Comparison of ENCODE assay signal across 10 cellular contexts in genomic region chr1:175287377-175287776, GRCh38.
A peak's percentile ranks its signal among the peaks of the same experiment; 100 is the strongest.
DNase-seq lines count a peak whose midpoint lies in the region; ATAC-seq, FAIRE-seq and TF ChIP-seq lines count a peak whose summit lies in the region.
"Had no signal": no experiment of that assay in that cellular context is flagged by ENCODE, and none has a peak within 500 bp of the region (broad histone marks: within the 10 kb centered on the region; RNA-seq: fewer than 3 reads in every experiment).

No MANE protein-coding gene starts in this region.

- no peak overlapping the region for H3K27ac ChIP-seq in substantia nigra (ENCODE audit: low read depth, low read length, poor library complexity, severe bottlenecking)
- no peak overlapping the region for H3K27ac ChIP-seq in right lobe of liver

- TF ChIP-seq CTCF in right lobe of liver (IDR thresholded peaks at IDR 0.05): no peak
- no peak for TF ChIP-seq CTCF in Caco-2 (IDR thresholded peaks at IDR 0.05; ENCODE audit: insufficient read depth in 1 of 2, low read depth in 1 of 2, low read length in 1 of 2, severe bottlenecking in 1 of 2, unreplicated experiment in 1 of 2)

- WGBS in right lobe of liver (ENCODE audit: insufficient coverage, low coverage, low lambda C conversion rate, missing lambda C conversion rate): 28% methylated on average over 3 of the region's 3 CpGs

- POLR2A ChIA-PET in Caco-2 (lab: Charles Lee): no interaction called here

- H3K9me3 ChIP-seq in right lobe of liver: no peaks in the 10 kb centered on the region
- H3K9me3 ChIP-seq in Caco-2: peaks cover 5% of the 10 kb centered on the region; the same call in 1 of the 2 replicates

- H3K4me1 ChIP-seq in right lobe of liver: no peaks in the 10 kb centered on the region
- peaks cover 3% of the 10 kb centered on the region; the same call in 1 of the 2 replicates for H3K4me1 ChIP-seq in Caco-2

- H3K4me3 ChIP-seq in right lobe of liver (no peak overlapping the region), Caco-2 (ENCODE audit: low read depth, low read length) (no peak overlapping the region)

- H3K27ac Mint-ChIP-seq in activated T-helper 17 cell treated with anti-CD3 and anti-CD28 coated beads, Interleukin-2, amount 50 U/mL, for 72 hours: no peak overlapping the region
- H3K27ac Mint-ChIP-seq in Caco-2 (ENCODE audit: unreplicated experiment): no peak overlapping the region

- H3K27me3 ChIP-seq in right lobe of liver (no peaks in the 10 kb centered on the region), Caco-2 (replicated peaks; ENCODE audit: control insufficient read depth, insufficient read depth, low read length) (no peaks in the 10 kb centered on the region)

- FAIRE-seq in H54 (lab: Jason Lieb, UNC): no peak

- DNase-seq in H54 (ENCODE audit: insufficient read length, low spot score) (no peak), substantia nigra (lab: John Stamatoyannopoulos, UW) (no peak), right lobe of liver (no peak), Caco-2 (no peak)
- DNase-seq: cortex of kidney, NCI-H1694 had no signal

- CTCF ChIA-PET in Caco-2 (lab: Charles Lee): interaction anchor here (0.6 to 0.9 kb wide), 2 partner anchors 32 to 132 kb away, joined by 3 to 4 read pairs; no protein-coding TSS in a partner anchor

- no peaks in the 10 kb centered on the region for H3K36me3 ChIP-seq in right lobe of liver
- H3K36me3 ChIP-seq in Caco-2 (ENCODE audit: control insufficient read depth, insufficient read depth, low read length): no peaks in the 10 kb centered on the region

- H3K36me3 Mint-ChIP-seq in activated T-helper 17 cell treated with anti-CD3 and anti-CD28 coated beads, Interleukin-2, amount 50 U/mL, for 72 hours (ENCODE audit: low read depth): no peaks in the 10 kb centered on the region
- H3K36me3 Mint-ChIP-seq in Caco-2 (ENCODE audit: insufficient read depth, unreplicated experiment): no peaks in the 10 kb centered on the region

- H3K4me3 Mint-ChIP-seq in activated T-helper 17 cell treated with anti-CD3 and anti-CD28 coated beads, Interleukin-2, amount 50 U/mL, for 72 hours: peak overlapping the region; percentile 38
- no peak overlapping the region for H3K4me3 Mint-ChIP-seq in Caco-2 (ENCODE audit: unreplicated experiment)

- TF ChIP-seq POLR2A in H54 (IDR thresholded peaks at IDR 0.05; ENCODE audit: low read depth, low read length): no peak
- no peak for TF ChIP-seq POLR2A in right lobe of liver (IDR thresholded peaks at IDR 0.05)

- H3K27me3 Mint-ChIP-seq in activated T-helper 17 cell treated with anti-CD3 and anti-CD28 coated beads, Interleukin-2, amount 50 U/mL, for 72 hours: peaks cover 5% of the 10 kb centered on the region
- no peaks in the 10 kb centered on the region for H3K27me3 Mint-ChIP-seq in Caco-2 (ENCODE audit: insufficient read depth, unreplicated experiment)

- BruUV-seq in Caco-2 (replicated peaks; lab: Mats Ljungman, UMichigan): no TSS peak

- H3K4me1 Mint-ChIP-seq in activated T-helper 17 cell treated with anti-CD3 and anti-CD28 coated beads, Interleukin-2, amount 50 U/mL, for 72 hours: no peaks in the 10 kb centered on the region
- H3K4me1 Mint-ChIP-seq in Caco-2 (ENCODE audit: low read depth, unreplicated experiment): no peaks in the 10 kb centered on the region

- no peaks in the 10 kb centered on the region for H3K9me3 Mint-ChIP-seq in activated T-helper 17 cell treated with anti-CD3 and anti-CD28 coated beads, Interleukin-2, amount 50 U/mL, for 72 hours
- peaks cover 23% of the 10 kb centered on the region for H3K9me3 Mint-ChIP-seq in Caco-2 (ENCODE audit: unreplicated experiment)

- intact Hi-C loops in right lobe of liver (cut with DNase I): no loop called here
- intact Hi-C loops in Caco-2 (cut with micrococcal nuclease; ENCODE audit: unreplicated experiment): no loop called here

- ATAC-seq in GM18858 (IDR thresholded peaks at IDR 0.05; ENCODE audit: unreplicated experiment): peak; percentile 87
- peak; percentile 88 for ATAC-seq in GM21360 (IDR thresholded peaks at IDR 0.05; ENCODE audit: unreplicated experiment)
- ATAC-seq in HG03159 (IDR thresholded peaks at IDR 0.05; ENCODE audit: unreplicated experiment): peak; percentile 88
- peak; percentile 64 for ATAC-seq in activated T-helper 17 cell treated with anti-CD3 and anti-CD28 coated beads, Interleukin-2, amount 50 U/mL, for 72 hours (replicated peaks)
- no peak for ATAC-seq in right lobe of liver

Comparison
In these comparisons a context has a peak if more than half of its experiments do, and no peak if none do; other contexts are left out.
1. ATAC-seq: peak in GM18858 (single experiment), GM21360 (single experiment), HG03159 (single experiment) and activated T-helper 17 cell treated with anti-CD3 and anti-CD28 coated beads, Interleukin-2, amount 50 U/mL, for 72 hours (single experiment); none in right lobe of liver (0 of 4).